ENCODE assay signal across 9 cellular contexts in the genomic region with DNA sequence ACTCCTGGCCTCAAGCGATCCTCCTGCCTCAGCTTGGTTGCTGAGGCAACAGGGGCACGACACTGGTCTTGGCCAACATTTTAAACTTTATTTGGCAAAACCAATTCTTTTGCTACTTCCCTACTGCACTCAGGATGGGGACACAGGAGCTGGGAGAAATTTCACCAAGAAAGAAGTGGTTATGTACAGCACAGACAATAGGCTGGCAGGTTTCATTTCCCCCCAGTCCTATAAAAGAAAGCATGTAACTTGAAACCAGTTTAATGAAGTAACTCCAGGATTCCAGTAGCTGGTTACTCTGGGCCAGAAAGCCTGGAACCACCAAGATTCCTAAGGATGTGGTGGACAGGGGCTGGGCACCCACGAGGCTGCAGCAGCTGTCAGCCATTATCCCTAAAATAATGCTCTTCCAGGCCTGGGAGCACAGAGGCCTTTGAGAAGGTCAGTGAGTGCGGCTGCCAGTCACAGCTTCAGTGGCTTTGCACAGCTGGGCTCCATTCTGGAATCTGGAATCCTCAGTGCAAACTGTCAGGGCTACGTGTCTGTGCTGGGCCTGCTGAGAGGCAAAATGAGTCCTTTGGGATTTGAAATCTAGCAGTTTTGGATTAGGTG.
DNase-seq lines count a peak whose midpoint lies in the region; ATAC-seq and TF ChIP-seq lines count a peak whose summit lies in the region.
"Had no signal": no experiment of that assay in that cellular context is flagged by ENCODE, and none has a peak within 500 bp of the region (broad histone marks: within the 10 kb centered on the region; RNA-seq: fewer than 3 reads in every experiment).

No MANE protein-coding gene starts in this region.

- in situ Hi-C loops in mammary epithelial cell (cut with MboI; ENCODE audit: low sequenced_read_pairs in 2 of 2): loop anchor here (10.0 kb wide), 2 partner anchors 110 to 180 kb away; no protein-coding TSS in a partner anchor

- no peaks in the 10 kb centered on the region for H3K36me3 Mint-ChIP-seq in CD4-positive, CD25-positive, alpha-beta regulatory T cell
- H3K36me3 Mint-ChIP-seq in activated CD4-positive, alpha-beta T cell treated with anti-CD3 and anti-CD28 coated beads for 36 hours (ENCODE audit: low read depth): no peaks in the 10 kb centered on the region

- no TSS peak for BruUV-seq in mammary epithelial cell (replicated peaks; lab: Mats Ljungman, UMichigan)

- H3K79me2 ChIP-seq in mammary epithelial cell (ENCODE audit: insufficient read depth, low read length): no peaks in the 10 kb centered on the region

- no peak overlapping the region for H3K9ac ChIP-seq in mammary epithelial cell (ENCODE audit: insufficient read depth, low read length)

- 32% methylated on average over 5 of the region's 5 CpGs for WGBS in mammary epithelial cell (ENCODE audit: low coverage, missing lambda C conversion rate)
- WGBS in mesodermal cell (ENCODE audit: insufficient coverage in 2 of 2), 2 experiments: 49 to 57% methylated on average over 3 to 4 of the region's 5 CpGs

- no peaks in the 10 kb centered on the region for H3K36me3 ChIP-seq in CD4-positive, CD25-positive, alpha-beta regulatory T cell (ENCODE audit: control insufficient read depth, insufficient read depth, low read length)
- no peaks in the 10 kb centered on the region for H3K36me3 ChIP-seq in mammary epithelial cell (ENCODE audit: insufficient read depth, low read length)
- no peaks in the 10 kb centered on the region for H3K36me3 ChIP-seq in mesodermal cell (ENCODE audit: control insufficient read depth, insufficient read depth, low read length)

- no peak for DNase-seq in CD4-positive, CD25-positive, alpha-beta regulatory T cell
- peak; percentile 72 for DNase-seq in NB4 (ENCODE audit: low read depth)
- DNase-seq in mammary epithelial cell: peak; percentile 28
- DNase-seq in central memory CD4-positive, alpha-beta T cell: no peak
- DNase-seq in activated CD4-positive, alpha-beta T cell treated with anti-CD3 and anti-CD28 coated beads for 36 hours: no peak
- DNase-seq: foreskin melanocyte had no signal

- H3K4me3 ChIP-seq in CD4-positive, CD25-positive, alpha-beta regulatory T cell (ENCODE audit: low read depth, low read length): no peak overlapping the region
- H3K4me3 ChIP-seq in NB4 (ENCODE audit: low read depth, low read length): no peak overlapping the region
- no peak overlapping the region for H3K4me3 ChIP-seq in mammary epithelial cell (replicated peaks in 1 of 3; ENCODE audit: insufficient read depth in 1 of 3, low read depth in 2 of 3, low read length in 3 of 3)
- no peak overlapping the region for H3K4me3 ChIP-seq in mesodermal cell (ENCODE audit: extremely low read depth, insufficient read depth, low read length, poor library complexity, severe bottlenecking)

- ATAC-seq in CD4-positive, CD25-positive, alpha-beta regulatory T cell (ENCODE audit: low read depth in 2 of 2): no peak
- no peak for ATAC-seq in activated CD4-positive, alpha-beta T cell treated with anti-CD3 and anti-CD28 coated beads for 36 hours
- no peak for ATAC-seq in HG03108 (IDR thresholded peaks at IDR 0.05; ENCODE audit: unreplicated experiment)
- ATAC-seq in GM18502 (IDR thresholded peaks at IDR 0.05; ENCODE audit: poor library complexity, unreplicated experiment): no peak

- H4K20me1 ChIP-seq in mammary epithelial cell (ENCODE audit: insufficient read depth, low read length): no peaks in the 10 kb centered on the region

- H3K27me3 Mint-ChIP-seq in CD4-positive, CD25-positive, alpha-beta regulatory T cell: peaks cover 24% of the 10 kb centered on the region
- no peaks in the 10 kb centered on the region for H3K27me3 Mint-ChIP-seq in activated CD4-positive, alpha-beta T cell treated with anti-CD3 and anti-CD28 coated beads for 36 hours

- H3K9me3 Mint-ChIP-seq in CD4-positive, CD25-positive, alpha-beta regulatory T cell: no peaks in the 10 kb centered on the region
- H3K9me3 Mint-ChIP-seq in activated CD4-positive, alpha-beta T cell treated with anti-CD3 and anti-CD28 coated beads for 36 hours (ENCODE audit: low read depth): no peaks in the 10 kb centered on the region

- dilution Hi-C loops in mammary epithelial cell (cut with HindIII; ENCODE audit: low sequenced_read_pairs): no loop called here

- peaks cover 8% of the 10 kb centered on the region for H3K4me1 ChIP-seq in CD4-positive, CD25-positive, alpha-beta regulatory T cell (ENCODE audit: control insufficient read depth, insufficient read depth, low read length, poor library complexity, severe bottlenecking)
- peaks cover 54% of the 10 kb centered on the region for H3K4me1 ChIP-seq in mammary epithelial cell (ENCODE audit: insufficient read depth, low read length)
- H3K4me1 ChIP-seq in mesodermal cell (ENCODE audit: control insufficient read depth, insufficient read depth, low read length, poor library complexity, severe bottlenecking): peaks cover 21% of the 10 kb centered on the region

- peak overlapping the region in 2 of 3 donors; percentile 1 to 11 for H3K27ac Mint-ChIP-seq in CD4-positive, CD25-positive, alpha-beta regulatory T cell
- H3K27ac Mint-ChIP-seq in activated CD4-positive, alpha-beta T cell treated with anti-CD3 and anti-CD28 coated beads for 36 hours: no peak overlapping the region

- H3K27ac ChIP-seq in CD4-positive, CD25-positive, alpha-beta regulatory T cell (ENCODE audit: insufficient read depth, low read length, poor library complexity, severe bottlenecking): no peak overlapping the region
- peak overlapping the region; percentile 26 for H3K27ac ChIP-seq in mammary epithelial cell (ENCODE audit: insufficient read depth, low read depth, low read length)
- H3K27ac ChIP-seq in mesodermal cell (ENCODE audit: low read depth, low read length, severe bottlenecking): peak overlapping the region; percentile 58

- no peak overlapping the region for H3K4me3 Mint-ChIP-seq in CD4-positive, CD25-positive, alpha-beta regulatory T cell
- H3K4me3 Mint-ChIP-seq in activated CD4-positive, alpha-beta T cell treated with anti-CD3 and anti-CD28 coated beads for 36 hours: no peak overlapping the region

- peaks cover 3% of the 10 kb centered on the region for H3K27me3 ChIP-seq in CD4-positive, CD25-positive, alpha-beta regulatory T cell (ENCODE audit: control insufficient read depth, insufficient read depth, low read length)
- no peaks in the 10 kb centered on the region for H3K27me3 ChIP-seq in mammary epithelial cell (ENCODE audit: insufficient read depth, low read length)

- no peak for TF ChIP-seq CTCF in NB4 (IDR thresholded peaks at IDR 0.05; ENCODE audit: low read depth, low read length)
- TF ChIP-seq CTCF in mammary epithelial cell (conservative IDR thresholded peaks at IDR 0.05 in 1 of 2, IDR thresholded peaks at IDR 0.05 in 1 of 2; ENCODE audit: extremely low read depth in 1 of 2, insufficient read depth in 1 of 2, low read depth in 1 of 2, low read length in 2 of 2): no peak

- peaks cover 0 to 16% (median 4%) of the 10 kb centered on the region in 4 donors for H3K4me1 Mint-ChIP-seq in CD4-positive, CD25-positive, alpha-beta regulatory T cell
- H3K4me1 Mint-ChIP-seq in activated CD4-positive, alpha-beta T cell treated with anti-CD3 and anti-CD28 coated beads for 36 hours: peaks cover 21% of the 10 kb centered on the region

- intact Hi-C loops in mammary epithelial cell (cut with micrococcal nuclease): no loop called here
- intact Hi-C loops in activated CD4-positive, alpha-beta T cell treated with anti-CD3 and anti-CD28 coated beads for 36 hours (cut with DNase I, micrococcal nuclease): no loop called here

- peak overlapping the region; percentile 78 for H2AFZ ChIP-seq in mammary epithelial cell (ENCODE audit: low read depth, low read length)

- H3K9me3 ChIP-seq in CD4-positive, CD25-positive, alpha-beta regulatory T cell (ENCODE audit: control insufficient read depth in 2 of 2, low read length in 2 of 2): no peaks in the 10 kb centered on the region
- H3K9me3 ChIP-seq in mammary epithelial cell (replicated peaks; ENCODE audit: insufficient read depth, low read length) (no peaks in the 10 kb centered on the region), mesodermal cell (ENCODE audit: control insufficient read depth, low read length) (no peaks in the 10 kb centered on the region)

- CTCF ChIA-PET in mammary epithelial cell (lab: Charles Lee; ENCODE audit: low non-redundant PET): no interaction called here
- CTCF ChIA-PET in activated CD4-positive, alpha-beta T cell treated with anti-CD3 and anti-CD28 coated beads for 36 hours (lab: Charles Lee): no interaction called here

- no peak for TF ChIP-seq POLR2A in NB4 (IDR thresholded peaks at IDR 0.05; ENCODE audit: extremely low read depth, insufficient read length)

- H3K4me2 ChIP-seq in mammary epithelial cell (ENCODE audit: insufficient read depth, low read depth, low read length): peak overlapping the region; percentile 10

- POLR2A ChIA-PET in activated CD4-positive, alpha-beta T cell treated with anti-CD3 and anti-CD28 coated beads for 36 hours (lab: Charles Lee): no interaction called here

Comparison
In these comparisons a context has a peak if more than half of its experiments do, and no peak if none do; other contexts are left out.
1. DNase-seq: peak in NB4 (single experiment) and mammary epithelial cell (single experiment); none in CD4-positive, CD25-positive, alpha-beta regulatory T cell (0 of 3), central memory CD4-positive, alpha-beta T cell (single experiment) and activated CD4-positive, alpha-beta T cell treated with anti-CD3 and anti-CD28 coated beads for 36 hours (single experiment).